Comparison of ENCODE assay signal across 25 cellular contexts in the genomic region with DNA sequence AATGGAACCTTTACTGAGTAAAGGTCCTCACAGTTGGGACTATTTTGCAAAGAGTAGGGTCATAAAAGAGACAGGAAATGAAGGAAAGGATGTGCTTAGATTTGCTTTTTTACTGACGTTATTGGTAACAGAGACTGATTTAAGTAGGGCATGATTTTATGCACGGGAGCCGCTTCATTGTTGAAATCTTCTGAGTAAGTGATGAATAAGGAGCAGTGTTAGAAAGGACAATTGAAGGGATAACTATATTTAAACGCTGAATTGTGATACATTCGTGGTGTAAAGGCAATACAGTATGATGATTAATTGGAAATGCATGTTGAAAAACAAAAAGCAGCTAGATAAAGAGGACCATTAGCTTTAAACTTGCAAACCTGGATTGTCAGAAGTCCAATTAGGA.
DNase-seq lines count a peak whose midpoint lies in the region; TF ChIP-seq lines count a peak whose summit lies in the region.
"Had no signal": no experiment of that assay in that cellular context is flagged by ENCODE, and none has a peak within 500 bp of the region (broad histone marks: within the 10 kb centered on the region; RNA-seq: fewer than 3 reads in every experiment).

No MANE protein-coding gene starts in this region.

- H3K4me1 Mint-ChIP-seq in CD4-positive, alpha-beta memory T cell = no peaks in the 10 kb centered on the region
- H3K4me1 Mint-ChIP-seq: CD8-positive, alpha-beta memory T cell had no signal

- no peak overlapping the region for H4K8ac ChIP-seq in neuronal stem cell (ENCODE audit: low read depth, low read length)

- H3K14ac ChIP-seq in neuronal stem cell (ENCODE audit: low read length) = no peak overlapping the region

- no peak overlapping the region for H4K91ac ChIP-seq in neuronal stem cell (ENCODE audit: low read depth, low read length, poor library complexity)

- H3K9me3 Mint-ChIP-seq in CD4-positive, alpha-beta memory T cell = peaks cover 0 to 5% (median 3%) of the 10 kb centered on the region in 8 donors

- WGBS in neuronal stem cell (ENCODE audit: extremely low coverage in 2 of 2, insufficient read length in 2 of 2, insufficient replicate concordance in 1 of 2), 2 donors = no CpG with 5 or more reads among the region's 5 CpGs
- 53% methylated on average over 5 of the region's 5 CpGs for WGBS in prostate gland

- H3K9me3 ChIP-seq in fibroblast of lung (ENCODE audit: control insufficient read depth, insufficient read depth, low read depth, low read length) (no peaks in the 10 kb centered on the region), neuronal stem cell (replicated peaks in 1 of 2; ENCODE audit: control insufficient read depth in 2 of 2, insufficient read depth in 1 of 2, low read depth in 1 of 2, low read length in 2 of 2) (no peaks in the 10 kb centered on the region), prostate gland (no peaks in the 10 kb centered on the region)
- no peaks in the 10 kb centered on the region for H3K9me3 ChIP-seq in CD4-positive, alpha-beta memory T cell (ENCODE audit: control insufficient read depth in 1 of 2, low read length in 2 of 2)
- H3K9me3 ChIP-seq: A549, MG63, SJCRH30 had no signal

- no peak for TF ChIP-seq POLR2A in prostate gland (IDR thresholded peaks at IDR 0.05)

- H3K36me3 ChIP-seq in fibroblast of lung (ENCODE audit: control insufficient read depth, insufficient read depth, low read length) = no peaks in the 10 kb centered on the region
- H3K36me3 ChIP-seq in neuronal stem cell (replicated peaks in 1 of 2; ENCODE audit: control insufficient read depth in 2 of 2, insufficient read depth in 2 of 2, low read length in 2 of 2) = no peaks in the 10 kb centered on the region
- H3K36me3 ChIP-seq in CD4-positive, alpha-beta memory T cell (ENCODE audit: insufficient read depth, low read length) = no peaks in the 10 kb centered on the region
- no peaks in the 10 kb centered on the region for H3K36me3 ChIP-seq in prostate gland
- H3K36me3 ChIP-seq: MG63, SJCRH30 had no signal

- no peaks in the 10 kb centered on the region for H3K27me3 ChIP-seq in fibroblast of lung (ENCODE audit: control insufficient read depth, insufficient read depth, low read length)
- no peaks in the 10 kb centered on the region for H3K27me3 ChIP-seq in neuronal stem cell (ENCODE audit: control insufficient read depth in 3 of 3, insufficient read depth in 3 of 3, low read depth in 1 of 3, low read length in 3 of 3)
- H3K27me3 ChIP-seq in CD4-positive, alpha-beta memory T cell (ENCODE audit: insufficient read depth, low read length) = no peaks in the 10 kb centered on the region
- H3K27me3 ChIP-seq in prostate gland (replicated peaks; ENCODE audit: insufficient read depth) = no peaks in the 10 kb centered on the region
- H3K27me3 ChIP-seq: MG63, SJCRH30 had no signal

- H3K9ac ChIP-seq in fibroblast of lung (ENCODE audit: insufficient read depth, low read length) (no peak overlapping the region), neuronal stem cell (ENCODE audit: low read depth, low read length, poor library complexity) (no peak overlapping the region)

- H3K4me3 ChIP-seq in astrocyte of the spinal cord (ENCODE audit: low read depth, low read length) (no peak overlapping the region), fibroblast of lung (replicated peaks in 1 of 4; ENCODE audit: control extremely low read depth in 1 of 4, insufficient read depth in 1 of 4, low read depth in 3 of 4, low read length in 4 of 4) (no peak overlapping the region), neuronal stem cell (ENCODE audit: low read length in 2 of 2) (no peak overlapping the region), prostate gland (no peak overlapping the region)
- no peak overlapping the region for H3K4me3 ChIP-seq in CD4-positive, alpha-beta memory T cell (ENCODE audit: low read length in 2 of 2)
- H3K4me3 ChIP-seq: A549, GM12878, K562, MG63, SJCRH30 had no signal

- peak; percentile 27 for DNase-seq in HT1080 (ENCODE audit: low read depth)
- DNase-seq in astrocyte of the spinal cord (ENCODE audit: low read depth, low spot score) = peak; percentile 12
- peak; percentile 1 to 52 for DNase-seq in fibroblast of lung (ENCODE audit: low read depth in 2 of 2)
- no peak for DNase-seq in neuronal stem cell (ENCODE audit: low spot score)
- DNase-seq in CD4-positive, alpha-beta memory T cell = no peak
- DNase-seq in activated CD8-positive, alpha-beta memory T cell treated with anti-CD3 and anti-CD28 coated beads, Interleukin-2, amount 50 U/mL, for 4 hours = no peak
- DNase-seq in prostate gland (ENCODE audit: low spot score) = no peak
- DNase-seq: C1 segment of cervical spinal cord; CD8-positive, alpha-beta memory T cell; DMS 273 treated with DMSO at 0.1 percent for 48 hours; DMS79; EL; GDM1; MG63; NCI-H1105 treated with DMSO at 0.1 percent for 48 hours; NCI-H146; NCI-H2029; NCI-H446; NCI-H524 treated with DMSO at 0.1 percent for 48 hours; NCI-H774; SJCRH30 had no signal

- H2BK15ac ChIP-seq in neuronal stem cell (ENCODE audit: low read length) = no peak overlapping the region

- H2AK5ac ChIP-seq in neuronal stem cell (ENCODE audit: low read depth, low read length) = no peak overlapping the region

- H4K20me1 ChIP-seq in fibroblast of lung (ENCODE audit: control insufficient read depth, extremely low read depth, insufficient read depth, low read length) = no peaks in the 10 kb centered on the region

- H3K27me3 Mint-ChIP-seq in CD4-positive, alpha-beta memory T cell = no peaks in the 10 kb centered on the region
- H3K27me3 Mint-ChIP-seq: CD8-positive, alpha-beta memory T cell had no signal

- H3K4me2 ChIP-seq in fibroblast of lung (ENCODE audit: extremely low read depth, insufficient read depth, low read length) = no peak overlapping the region
- H3K4me2 ChIP-seq in neuronal stem cell (ENCODE audit: insufficient read depth, low read length, poor library complexity, severe bottlenecking) = no peak overlapping the region
- H3K4me2 ChIP-seq: A549 had no signal

- H3K18ac ChIP-seq in neuronal stem cell (ENCODE audit: low read length) = no peak overlapping the region

- H3K4me3 Mint-ChIP-seq in CD4-positive, alpha-beta memory T cell = no peak overlapping the region
- H3K4me3 Mint-ChIP-seq: CD8-positive, alpha-beta memory T cell had no signal

- no peak overlapping the region for H3K4ac ChIP-seq in neuronal stem cell (ENCODE audit: low read length)

- H3K27ac Mint-ChIP-seq in CD4-positive, alpha-beta memory T cell = no peak overlapping the region
- H3K27ac Mint-ChIP-seq: CD8-positive, alpha-beta memory T cell had no signal

- H2BK12ac ChIP-seq in neuronal stem cell (ENCODE audit: low read length) = no peak overlapping the region

- H3K4me1 ChIP-seq in fibroblast of lung (ENCODE audit: control insufficient read depth, extremely low read depth, insufficient read depth, low read length) (no peaks in the 10 kb centered on the region), neuronal stem cell (ENCODE audit: control insufficient read depth in 2 of 2, insufficient read depth in 1 of 2, low read depth in 1 of 2, low read length in 2 of 2) (peaks cover 0 to 1% of the 10 kb centered on the region in 2 donors), prostate gland (replicated peaks) (no peaks in the 10 kb centered on the region)
- H3K4me1 ChIP-seq in CD4-positive, alpha-beta memory T cell (ENCODE audit: insufficient read depth, low read length) = no peaks in the 10 kb centered on the region
- H3K4me1 ChIP-seq: A549, SJCRH30 had no signal

- no peaks in the 10 kb centered on the region for H3K36me3 Mint-ChIP-seq in CD4-positive, alpha-beta memory T cell
- H3K36me3 Mint-ChIP-seq: CD8-positive, alpha-beta memory T cell had no signal

- CTCF ChIA-PET in CD4-positive, alpha-beta memory T cell (lab: Charles Lee; ENCODE audit: partially characterized antibody) = no interaction called here

- TF ChIP-seq CTCF in astrocyte of the spinal cord (IDR thresholded peaks at IDR 0.05; ENCODE audit: low read depth, low read length) = no peak
- no peak for TF ChIP-seq CTCF in fibroblast of lung (conservative IDR thresholded peaks at IDR 0.05 in 1 of 2, IDR thresholded peaks at IDR 0.05 in 1 of 2; ENCODE audit: low read depth in 1 of 2, low read length in 2 of 2)
- TF ChIP-seq CTCF in prostate gland (IDR thresholded peaks at IDR 0.05) = no peak

- no peak overlapping the region for H3K23ac ChIP-seq in neuronal stem cell (ENCODE audit: low read depth, low read length, poor library complexity)

- H3K79me2 ChIP-seq in fibroblast of lung (ENCODE audit: control insufficient read depth, insufficient read depth, low read length) = no peaks in the 10 kb centered on the region

- H3K79me1 ChIP-seq in neuronal stem cell (ENCODE audit: low read depth, low read length) = no peaks in the 10 kb centered on the region

- no peak overlapping the region for H2BK5ac ChIP-seq in neuronal stem cell (ENCODE audit: low read length)

- intact Hi-C loops in CD4-positive, alpha-beta memory T cell (cut with micrococcal nuclease) = no loop called here
- intact Hi-C loops in prostate gland (cut with DNase I) = no loop called here

- H2BK120ac ChIP-seq in neuronal stem cell (ENCODE audit: low read depth, low read length) = no peak overlapping the region

- POLR2A ChIA-PET in CD4-positive, alpha-beta memory T cell (lab: Charles Lee; ENCODE audit: partially characterized antibody) = no interaction called here

- H2AFZ ChIP-seq in fibroblast of lung (ENCODE audit: low read length) = no peak overlapping the region
- H2AFZ ChIP-seq in neuronal stem cell (ENCODE audit: low read length) = peak overlapping the region; percentile 64

- in situ Hi-C loops in astrocyte of the spinal cord (cut with HindIII; ENCODE audit: low sequenced_read_pairs) = no loop called here

- H3K27ac ChIP-seq in fibroblast of lung (ENCODE audit: insufficient read depth, low read length) = no peak overlapping the region
- H3K27ac ChIP-seq in neuronal stem cell (replicated peaks; ENCODE audit: low read length) = no peak overlapping the region
- H3K27ac ChIP-seq in CD4-positive, alpha-beta memory T cell (ENCODE audit: low read depth, low read length) = no peak overlapping the region
- H3K27ac ChIP-seq in prostate gland = no peak overlapping the region
- H3K27ac ChIP-seq: A549, HL-60, SJCRH30 had no signal

Comparison
In these comparisons a context has a peak if more than half of its experiments do, and no peak if none do; other contexts are left out.
1. DNase-seq: peak in HT1080 (single experiment), astrocyte of the spinal cord (single experiment) and fibroblast of lung (2 of 2); none in neuronal stem cell (single experiment), CD4-positive, alpha-beta memory T cell (0 of 5), activated CD8-positive, alpha-beta memory T cell treated with anti-CD3 and anti-CD28 coated beads, Interleukin-2, amount 50 U/mL, for 4 hours (single experiment) and prostate gland (single experiment).